In genomic region chr6:135852775-135853174, GRCh38 we compare ENCODE assay signal across 12 cellular contexts. TPM values are rescaled to one million over a fixed set of nuclear protein-coding genes. Genes with fewer than 3 reads are reported as not detected.
DNase-seq lines count a peak whose midpoint lies in the region; ATAC-seq and TF ChIP-seq lines count a peak whose summit lies in the region.
"Had no signal": no experiment of that assay in that cellular context is flagged by ENCODE, and none has a peak within 500 bp of the region (broad histone marks: within the 10 kb centered on the region; RNA-seq: fewer than 3 reads in every experiment).

No MANE protein-coding gene starts in this region.

- H3K36me3 Mint-ChIP-seq in activated CD4-positive, alpha-beta T cell treated with anti-CD3 and anti-CD28 coated beads, Interleukin-2, amount 10 ng/mL, durations not matched to agents 7 days and 5 days (ENCODE audit: low read depth): peaks cover 2% of the 10 kb centered on the region

- CTCF ChIA-PET in activated CD4-positive, alpha-beta T cell treated with anti-CD3 and anti-CD28 coated beads, Interleukin-2, amount 10 ng/mL, durations not matched to agents 7 days and 5 days (lab: Charles Lee): interaction anchor here (0.6 to 1.8 kb wide), 5 partner anchors 20 to 378 kb away, joined by 3 to 5 read pairs (median 3); no protein-coding TSS in a partner anchor

- H3K14ac ChIP-seq in mesenchymal stem cell (ENCODE audit: low read length in 2 of 2): no peak overlapping the region

- no peaks in the 10 kb centered on the region for H3K27me3 ChIP-seq in breast epithelium
- H3K27me3 ChIP-seq in mesenchymal stem cell (ENCODE audit: control insufficient read depth in 1 of 2, insufficient read depth in 1 of 2, low read length in 2 of 2): no peaks in the 10 kb centered on the region
- H3K27me3 ChIP-seq in subcutaneous abdominal adipose tissue (ENCODE audit: control insufficient read depth in 5 of 5, insufficient read depth in 4 of 5, low read length in 5 of 5): no peaks in the 10 kb centered on the region

- H3K4me1 ChIP-seq in breast epithelium: no peaks in the 10 kb centered on the region
- H3K4me1 ChIP-seq in mesenchymal stem cell (ENCODE audit: control insufficient read depth, insufficient read depth, low read depth, low read length): peaks cover 5% of the 10 kb centered on the region
- peaks cover 3 to 24% (median 14%) of the 10 kb centered on the region in 5 donors for H3K4me1 ChIP-seq in subcutaneous abdominal adipose tissue (ENCODE audit: control insufficient read depth in 5 of 5, insufficient read depth in 5 of 5, low read length in 5 of 5)

- H4K8ac ChIP-seq in mesenchymal stem cell (ENCODE audit: low read length): no peak overlapping the region

- no peak overlapping the region for H2AK5ac ChIP-seq in mesenchymal stem cell (ENCODE audit: low read length, severe bottlenecking)

- H3K79me1 ChIP-seq in mesenchymal stem cell (replicated peaks; ENCODE audit: low read length, poor library complexity, severe bottlenecking): no peaks in the 10 kb centered on the region

- H3K36me3 ChIP-seq in breast epithelium (no peaks in the 10 kb centered on the region), mesenchymal stem cell (ENCODE audit: control insufficient read depth in 1 of 2, insufficient read depth in 2 of 2, low read depth in 1 of 2, low read length in 2 of 2) (no peaks in the 10 kb centered on the region), subcutaneous abdominal adipose tissue (ENCODE audit: control insufficient read depth in 5 of 5, insufficient read depth in 5 of 5, low read length in 5 of 5) (no peaks in the 10 kb centered on the region)

- no peak overlapping the region for H2BK120ac ChIP-seq in mesenchymal stem cell (ENCODE audit: low read depth, low read length)

- peak overlapping the region; percentile 17 to 42 (median 37) for H3K4me3 ChIP-seq in breast epithelium
- H3K4me3 ChIP-seq in mesenchymal stem cell (ENCODE audit: insufficient read depth in 1 of 2, low read depth in 1 of 2, low read length in 2 of 2): peak overlapping the region in 1 of 2 experiments; percentile 77
- peak overlapping the region in 4 of 5 donors; percentile 40 to 62 (median 46) for H3K4me3 ChIP-seq in subcutaneous abdominal adipose tissue (ENCODE audit: low read depth in 1 of 5, low read length in 5 of 5)

- intact Hi-C loops in breast epithelium (cut with DNase I; ENCODE audit: low total_unique reads): no loop called here

- H2BK15ac ChIP-seq in mesenchymal stem cell (ENCODE audit: low read depth, poor library complexity, severe bottlenecking): no peak overlapping the region

- H4K91ac ChIP-seq in mesenchymal stem cell (ENCODE audit: low read length): no peak overlapping the region

- H3K27ac ChIP-seq in breast epithelium: no peak overlapping the region
- no peak overlapping the region for H3K27ac ChIP-seq in mesenchymal stem cell (ENCODE audit: low read length, poor library complexity, severe bottlenecking)
- no peak overlapping the region for H3K27ac ChIP-seq in subcutaneous abdominal adipose tissue (ENCODE audit: low read depth, low read length)

- H3K4ac ChIP-seq in mesenchymal stem cell (ENCODE audit: low read depth in 1 of 2, low read length in 2 of 2): no peak overlapping the region

- H3K27me3 Mint-ChIP-seq in activated CD4-positive, alpha-beta T cell treated with anti-CD3 and anti-CD28 coated beads, Interleukin-2, amount 10 ng/mL, durations not matched to agents 7 days and 5 days: no peaks in the 10 kb centered on the region

- H3K9me3 ChIP-seq in breast epithelium: no peaks in the 10 kb centered on the region
- H3K9me3 ChIP-seq in mesenchymal stem cell (ENCODE audit: control insufficient read depth, low read length): no peaks in the 10 kb centered on the region
- no peaks in the 10 kb centered on the region for H3K9me3 ChIP-seq in subcutaneous abdominal adipose tissue (ENCODE audit: control insufficient read depth in 5 of 5, low read length in 5 of 5)

- POLR2A ChIA-PET in activated CD4-positive, alpha-beta T cell treated with anti-CD3 and anti-CD28 coated beads, Interleukin-2, amount 10 ng/mL, durations not matched to agents 7 days and 5 days (lab: Charles Lee): no interaction called here

- no peak overlapping the region for H2BK5ac ChIP-seq in mesenchymal stem cell (ENCODE audit: low read depth, low read length, poor library complexity, severe bottlenecking)

- no peak overlapping the region for H3K27ac Mint-ChIP-seq in activated CD4-positive, alpha-beta T cell treated with anti-CD3 and anti-CD28 coated beads, Interleukin-2, amount 10 ng/mL, durations not matched to agents 7 days and 5 days

- H3K4me2 ChIP-seq in mesenchymal stem cell (ENCODE audit: low read length, poor library complexity, severe bottlenecking): no peak overlapping the region

- no peak for TF ChIP-seq CTCF in breast epithelium (IDR thresholded peaks at IDR 0.05)

- peak overlapping the region; percentile 93 for H3K9ac ChIP-seq in mesenchymal stem cell (ENCODE audit: low read length)
- H3K9ac ChIP-seq in subcutaneous abdominal adipose tissue (ENCODE audit: low read length in 5 of 5): no peak overlapping the region

- no CpG with 5 or more reads among the region's 1 CpG for WGBS in mesenchymal stem cell

- no peak for TF ChIP-seq POLR2A in breast epithelium (IDR thresholded peaks at IDR 0.05)

- H3K18ac ChIP-seq in mesenchymal stem cell (ENCODE audit: low read depth in 1 of 2, low read length in 2 of 2): no peak overlapping the region

- H2BK12ac ChIP-seq in mesenchymal stem cell (ENCODE audit: low read length in 2 of 2): no peak overlapping the region

- H3K4me1 Mint-ChIP-seq in activated CD4-positive, alpha-beta T cell treated with anti-CD3 and anti-CD28 coated beads, Interleukin-2, amount 10 ng/mL, durations not matched to agents 7 days and 5 days: peaks cover 26% of the 10 kb centered on the region

- no peak for DNase-seq in activated CD4-positive, alpha-beta T cell treated with anti-CD3 and anti-CD28 coated beads, Interleukin-2, amount 10 ng/mL, durations not matched to agents 7 days and 5 days
- DNase-seq in activated CD4-positive, alpha-beta T cell treated with anti-CD3 and anti-CD28 coated beads for 48 hours: no peak
- no peak for DNase-seq in breast epithelium (ENCODE audit: low spot score in 2 of 2)
- DNase-seq in mesenchymal stem cell: peak; percentile 10
- DNase-seq in AG08396 (ENCODE audit: low spot score): no peak
- DNase-seq in ureter (ENCODE audit: low spot score): no peak
- DNase-seq: mesendoderm; stimulated activated CD4-positive, alpha-beta T cell treated with anti-CD3 and anti-CD28 coated beads, Interleukin-12 subunit alpha, Interleukin-12 subunit beta, amount 100 ng/mL, for 4 hours; stimulated activated CD8-positive, alpha-beta memory T cell treated with anti-CD3 and anti-CD28 coated beads, Interleukin-4, amount 100 ng/mL, for 48 hours had no signal

- H3K23ac ChIP-seq in mesenchymal stem cell (ENCODE audit: low read length in 2 of 2): no peak overlapping the region

- H2AFZ ChIP-seq in mesenchymal stem cell (ENCODE audit: low read depth, low read length): no peak overlapping the region

- no peaks in the 10 kb centered on the region for H3K9me3 Mint-ChIP-seq in activated CD4-positive, alpha-beta T cell treated with anti-CD3 and anti-CD28 coated beads, Interleukin-2, amount 10 ng/mL, durations not matched to agents 7 days and 5 days

- peak overlapping the region; percentile 28 for H3K4me3 Mint-ChIP-seq in activated CD4-positive, alpha-beta T cell treated with anti-CD3 and anti-CD28 coated beads, Interleukin-2, amount 10 ng/mL, durations not matched to agents 7 days and 5 days

- no peak for ATAC-seq in activated CD4-positive, CD25-positive, alpha-beta regulatory T cell treated with anti-CD3 and anti-CD28 coated beads, Interleukin-2, amount 50 U/mL, for 24 hours

RNA-seq across cellular contexts. Expression of gene PDE7B, which starts 1.3 kb away (rescaled TPM):
- 1 to 10 TPM in 1 of 2 experiments, under 1 TPM in 1; 0.57 to 1.2 TPM for total RNA-seq in activated CD4-positive, alpha-beta T cell treated with anti-CD3 and anti-CD28 coated beads, Interleukin-2, amount 10 ng/mL, durations not matched to agents 7 days and 5 days
- total RNA-seq in breast epithelium: 1 to 10 TPM; 3.4 to 5.2 (median 5.1) TPM
- 0.98 TPM for polyA plus RNA-seq in mesenchymal stem cell (2013, experiment 1 of 2)
- polyA plus RNA-seq in mesenchymal stem cell (2013, experiment 2 of 2): 1.4 TPM
- 18.4 TPM for total RNA-seq in ureter
- total RNA-seq: A673 had no signal
